Comparison of ENCODE assay signal across 16 cellular contexts in the genomic region with DNA sequence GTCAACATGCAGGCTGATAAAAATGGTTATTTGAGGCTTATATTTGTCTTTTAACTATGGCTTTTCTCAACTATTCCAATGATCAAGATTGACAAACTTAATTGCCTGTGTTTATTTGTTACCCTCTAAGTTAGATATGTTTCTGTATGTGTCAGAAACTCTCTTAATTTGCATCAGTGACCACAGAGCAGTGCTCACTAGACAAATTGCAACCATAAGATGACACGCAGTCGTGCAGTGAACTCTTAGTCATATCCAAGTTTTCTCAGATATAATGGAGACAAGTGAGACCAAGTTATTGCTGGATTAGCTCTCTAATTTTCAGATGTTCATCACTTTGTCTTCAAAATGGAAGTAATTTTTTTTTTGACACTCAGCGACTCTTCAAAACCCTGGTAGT.
DNase-seq lines count a peak whose midpoint lies in the region; ATAC-seq and TF ChIP-seq lines count a peak whose summit lies in the region.
"Had no signal": no experiment of that assay in that cellular context is flagged by ENCODE, and none has a peak within 500 bp of the region (broad histone marks: within the 10 kb centered on the region; RNA-seq: fewer than 3 reads in every experiment).

No MANE protein-coding gene starts in this region.

- H3K36me3 Mint-ChIP-seq in activated T-helper 17 cell treated with anti-CD3 and anti-CD28 coated beads, Interleukin-2, amount 50 U/mL, for 72 hours (ENCODE audit: low read depth) = no peaks in the 10 kb centered on the region
- H3K36me3 Mint-ChIP-seq: CD8-positive, alpha-beta memory T cell had no signal

- H3K4me3 Mint-ChIP-seq in activated T-helper 17 cell treated with anti-CD3 and anti-CD28 coated beads, Interleukin-2, amount 50 U/mL, for 72 hours = no peak overlapping the region
- H3K4me3 Mint-ChIP-seq: CD8-positive, alpha-beta memory T cell had no signal

- H3K4me3 ChIP-seq in vagina = no peak overlapping the region
- H3K4me3 ChIP-seq: colonic mucosa, gastroesophageal sphincter had no signal

- H3K27ac ChIP-seq in vagina = no peak overlapping the region
- H3K27ac ChIP-seq: colonic mucosa, gastroesophageal sphincter had no signal

- H3K4me1 Mint-ChIP-seq in activated T-helper 17 cell treated with anti-CD3 and anti-CD28 coated beads, Interleukin-2, amount 50 U/mL, for 72 hours = no peaks in the 10 kb centered on the region
- H3K4me1 Mint-ChIP-seq: CD8-positive, alpha-beta memory T cell had no signal

- no peak for TF ChIP-seq POLR2A in vagina (IDR thresholded peaks at IDR 0.05)

- H3K27ac Mint-ChIP-seq in activated T-helper 17 cell treated with anti-CD3 and anti-CD28 coated beads, Interleukin-2, amount 50 U/mL, for 72 hours = no peak overlapping the region
- H3K27ac Mint-ChIP-seq: CD8-positive, alpha-beta memory T cell had no signal

- H3K9me3 Mint-ChIP-seq in activated T-helper 17 cell treated with anti-CD3 and anti-CD28 coated beads, Interleukin-2, amount 50 U/mL, for 72 hours = peaks cover 9% of the 10 kb centered on the region

- intact Hi-C loops in cardiac septum (cut with DNase I) = no loop called here
- intact Hi-C loops in vagina (cut with DNase I) = no loop called here

- H3K9me3 ChIP-seq in vagina = no peaks in the 10 kb centered on the region
- H3K9me3 ChIP-seq: colonic mucosa, gastroesophageal sphincter had no signal

- DNase-seq in SIG-M5 treated with dmso at 0.1 percent for 504 hours (lab: John Stamatoyannopoulos, UW; ENCODE audit: unreplicated experiment) = no peak
- DNase-seq in cardiac septum (ENCODE audit: low spot score) = no peak
- no peak for DNase-seq in GM20000 (ENCODE audit: low spot score)
- DNase-seq in vagina (ENCODE audit: extremely low spot score in 2 of 2) = no peak
- DNase-seq: activated CD4-positive, CD25-positive, alpha-beta regulatory T cell treated with anti-CD3 and anti-CD28 coated beads, Interleukin-2, amount 50 U/mL, for 72 hours; activated naive CD4-positive, alpha-beta T cell treated with anti-CD3 and anti-CD28 coated beads, Interleukin-2, amount 50 U/mL, for 16 hours; CD8-positive, alpha-beta memory T cell; colonic mucosa; MV-4-11; NCI-H526 had no signal

- H3K27me3 Mint-ChIP-seq in activated T-helper 17 cell treated with anti-CD3 and anti-CD28 coated beads, Interleukin-2, amount 50 U/mL, for 72 hours = peaks cover 20% of the 10 kb centered on the region

- H3K27me3 ChIP-seq in vagina = no peaks in the 10 kb centered on the region
- H3K27me3 ChIP-seq: colonic mucosa, gastroesophageal sphincter had no signal

- no peaks in the 10 kb centered on the region for H3K36me3 ChIP-seq in vagina
- H3K36me3 ChIP-seq: colonic mucosa, gastroesophageal sphincter had no signal

- ATAC-seq in GM18508 (IDR thresholded peaks at IDR 0.05; ENCODE audit: insufficient read depth, unreplicated experiment) = peak; percentile 69
- peak; percentile 72 for ATAC-seq in GM19328 (IDR thresholded peaks at IDR 0.05; ENCODE audit: unreplicated experiment)
- ATAC-seq in HG02884 (IDR thresholded peaks at IDR 0.05; ENCODE audit: unreplicated experiment) = peak; percentile 60
- peak; percentile 85 for ATAC-seq in activated T-helper 17 cell treated with anti-CD3 and anti-CD28 coated beads, Interleukin-2, amount 50 U/mL, for 72 hours (replicated peaks)
- ATAC-seq: gastroesophageal sphincter, left lobe of liver had no signal

- TF ChIP-seq CTCF in GM20000 (IDR thresholded peaks at IDR 0.05; ENCODE audit: extremely low read depth, missing control alignments) (no peak), vagina (IDR thresholded peaks at IDR 0.05) (no peak)

- peaks cover under 1% of the 10 kb centered on the region for H3K4me1 ChIP-seq in vagina
- H3K4me1 ChIP-seq: colonic mucosa, gastroesophageal sphincter had no signal
